ENCODE assay signal across 8 cellular contexts in genomic region chrX:130060122-130061069, GRCh38. TPM values are rescaled to one million over a fixed set of nuclear protein-coding genes. Genes with fewer than 3 reads are reported as not detected.
DNase-seq lines count a peak whose midpoint lies in the region; ATAC-seq, FAIRE-seq and TF ChIP-seq lines count a peak whose summit lies in the region.

No MANE protein-coding gene starts in this region.

- H3K36me3 Mint-ChIP-seq in activated T-helper 17 cell treated with anti-CD3 and anti-CD28 coated beads, Interleukin-2, amount 50 U/mL, for 72 hours (ENCODE audit: low read depth): peaks cover 15% of the 10 kb centered on the region
- peaks cover 7% of the 10 kb centered on the region for H3K36me3 Mint-ChIP-seq in nephron (ENCODE audit: low read depth)

- no peaks in the 10 kb centered on the region for H3K27me3 Mint-ChIP-seq in activated T-helper 17 cell treated with anti-CD3 and anti-CD28 coated beads, Interleukin-2, amount 50 U/mL, for 72 hours
- H3K27me3 Mint-ChIP-seq in nephron (ENCODE audit: low read depth): peaks cover 7% of the 10 kb centered on the region

- DNase-seq in DMS53 treated with DMSO at 0.1 percent for 48 hours (lab: John Stamatoyannopoulos, UW; ENCODE audit: unreplicated experiment): peak; percentile 53
- peak; percentile 84 for DNase-seq in HuH-7.5 (ENCODE audit: low spot score)
- peak; percentile 33 for DNase-seq in RCC 7860 (ENCODE audit: low spot score)
- peak; percentile 49 for DNase-seq in fibroblast of the aortic adventitia (ENCODE audit: low read depth)
- DNase-seq in stimulated activated naive CD4-positive, alpha-beta T cell treated with Interleukin-2 at 50 U/mL for 16 hours (lab: John Stamatoyannopoulos, UW): peak; percentile 67

- no peaks in the 10 kb centered on the region for H3K9me3 Mint-ChIP-seq in activated T-helper 17 cell treated with anti-CD3 and anti-CD28 coated beads, Interleukin-2, amount 50 U/mL, for 72 hours
- peaks cover 17% of the 10 kb centered on the region for H3K9me3 Mint-ChIP-seq in nephron

- H3K4me3 ChIP-seq in fibroblast of the aortic adventitia (ENCODE audit: low read depth, low read length): peak overlapping the region; percentile 64

- H3K4me1 Mint-ChIP-seq in activated T-helper 17 cell treated with anti-CD3 and anti-CD28 coated beads, Interleukin-2, amount 50 U/mL, for 72 hours: no peaks in the 10 kb centered on the region
- H3K4me1 Mint-ChIP-seq in nephron: peaks cover 25% of the 10 kb centered on the region

- no peak overlapping the region for H3K27ac Mint-ChIP-seq in activated T-helper 17 cell treated with anti-CD3 and anti-CD28 coated beads, Interleukin-2, amount 50 U/mL, for 72 hours
- H3K27ac Mint-ChIP-seq in nephron: peak overlapping the region in 1 of 3 experiments; percentile 55

- TF ChIP-seq CTCF in fibroblast of the aortic adventitia (IDR thresholded peaks at IDR 0.05; ENCODE audit: insufficient read depth, low read length): peak; percentile 66
- peak; percentile 72 to 84 (median 80) for TF ChIP-seq CTCF in nephron (IDR thresholded peaks at IDR 0.05; ENCODE audit: unreplicated experiment in 3 of 3)

- ATAC-seq in GM21576 (IDR thresholded peaks at IDR 0.05; ENCODE audit: unreplicated experiment): peak; percentile 80
- peak; percentile 94 for ATAC-seq in activated T-helper 17 cell treated with anti-CD3 and anti-CD28 coated beads, Interleukin-2, amount 50 U/mL, for 72 hours (replicated peaks)

- FAIRE-seq in RCC 7860 (lab: Jason Lieb, UNC): no peak

- H3K4me3 Mint-ChIP-seq in activated T-helper 17 cell treated with anti-CD3 and anti-CD28 coated beads, Interleukin-2, amount 50 U/mL, for 72 hours: peak overlapping the region; percentile 55
- peak overlapping the region; percentile 84 to 85 (median 85) for H3K4me3 Mint-ChIP-seq in nephron

RNA-seq across cellular contexts. Expression of gene ELF4, which starts 49.9 kb away (rescaled TPM):
- total RNA-seq in activated T-helper 17 cell treated with anti-CD3 and anti-CD28 coated beads, Interleukin-2, amount 50 U/mL, for 72 hours: 10 to 100 TPM; 23.5 to 25.6 TPM
- total RNA-seq in fibroblast of the aortic adventitia (ENCODE audit: low replicate concordance): 9.6 and 16.6 TPM in 2 replicates

Comparison
In these comparisons a context has a peak if more than half of its experiments do, and no peak if none do; other contexts are left out.
1. Peak in every context shown above with its lines: DNase-seq, ATAC-seq and H3K4me3 ChIP-seq.
2. DNase-seq: peak in every context shown above with its lines; median percentile 84 in HuH-7.5; 67 in stimulated activated naive CD4-positive, alpha-beta T cell treated with Interleukin-2 at 50 U/mL for 16 hours; 53 in DMS53 treated with DMSO at 0.1 percent for 48 hours; 49 in fibroblast of the aortic adventitia; 33 in RCC 7860.